ENCODE assay signal across 13 cellular contexts in the genomic region with DNA sequence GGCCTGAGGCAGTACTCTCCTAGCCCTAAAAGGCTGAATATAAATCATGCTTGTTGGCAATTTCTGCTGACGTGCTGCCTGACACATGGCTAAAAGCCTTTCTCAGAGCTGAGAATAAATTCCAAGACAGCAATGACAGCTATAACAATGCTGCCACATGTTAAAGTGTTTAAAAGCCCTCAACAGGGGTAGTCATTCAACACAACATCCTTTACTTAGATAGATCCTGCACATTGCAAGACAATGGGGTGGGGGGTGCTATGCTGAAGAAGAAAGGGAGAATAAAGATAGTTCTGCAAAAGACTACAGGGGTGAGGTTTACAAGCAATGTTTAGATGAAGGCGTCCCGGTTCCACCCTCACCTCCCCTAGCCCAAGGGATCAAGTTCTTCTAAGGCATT.
"Had no signal": no experiment of that assay in that cellular context is flagged by ENCODE, and none has a peak within 500 bp of the region (broad histone marks: within the 10 kb centered on the region; RNA-seq: fewer than 3 reads in every experiment).

No MANE protein-coding gene starts in this region.

- FAIRE-seq: astrocyte had no signal

- H3K4me3 Mint-ChIP-seq: activated naive CD8-positive, alpha-beta T cell treated with anti-CD3 and anti-CD28 coated beads for 36 hours; memory B cell; nephron; stimulated activated naive CD8-positive, alpha-beta T cell treated with anti-CD3 and anti-CD28 coated beads, Interleukin-15, Interleukin-2, amounts not matched to agents 100 ng/mL and 50 ng/mL, for 24 hours had no signal

- H3K36me3 Mint-ChIP-seq: activated naive CD8-positive, alpha-beta T cell treated with anti-CD3 and anti-CD28 coated beads for 36 hours; memory B cell had no signal

- H3K4me3 ChIP-seq: colonic mucosa, dorsolateral prefrontal cortex, hepatocyte, tibial artery had no signal

- H3K4me1 ChIP-seq: breast epithelium, colonic mucosa had no signal

- H3K27me3 ChIP-seq: breast epithelium, colonic mucosa, hepatocyte, tibial artery had no signal

- H3K9me3 Mint-ChIP-seq: activated naive CD8-positive, alpha-beta T cell treated with anti-CD3 and anti-CD28 coated beads for 36 hours; memory B cell; nephron; stimulated activated naive CD8-positive, alpha-beta T cell treated with anti-CD3 and anti-CD28 coated beads, Interleukin-15, Interleukin-2, amounts not matched to agents 100 ng/mL and 50 ng/mL, for 24 hours had no signal

- DNase-seq: activated naive CD8-positive, alpha-beta T cell treated with anti-CD3 and anti-CD28 coated beads for 36 hours; activated T-cell treated with anti-CD3 and anti-CD28 coated beads, Interleukin-2, amount 50 U/mL, for 1 hour; colonic mucosa; dorsolateral prefrontal cortex; stimulated activated CD4-positive, alpha-beta T cell treated with anti-CD3 and anti-CD28 coated beads, Interleukin-1b, Interleukin-23, amount 100 ng/mL, for 48 hours; T-helper 9 cell; tibial artery had no signal

- H3K4me2 ChIP-seq: hepatocyte had no signal

- H3K27me3 Mint-ChIP-seq: activated naive CD8-positive, alpha-beta T cell treated with anti-CD3 and anti-CD28 coated beads for 36 hours; stimulated activated naive CD8-positive, alpha-beta T cell treated with anti-CD3 and anti-CD28 coated beads, Interleukin-15, Interleukin-2, amounts not matched to agents 100 ng/mL and 50 ng/mL, for 24 hours had no signal

- H3K27ac Mint-ChIP-seq: activated naive CD8-positive, alpha-beta T cell treated with anti-CD3 and anti-CD28 coated beads for 36 hours; memory B cell; stimulated activated naive CD8-positive, alpha-beta T cell treated with anti-CD3 and anti-CD28 coated beads, Interleukin-15, Interleukin-2, amounts not matched to agents 100 ng/mL and 50 ng/mL, for 24 hours had no signal

- H3K9me3 ChIP-seq: breast epithelium, colonic mucosa, tibial artery had no signal

- H2AFZ ChIP-seq: hepatocyte had no signal

- H3K4me1 Mint-ChIP-seq: memory B cell had no signal

- H3K27ac ChIP-seq: colonic mucosa, dorsolateral prefrontal cortex, hepatocyte, tibial artery had no signal

- H3K36me3 ChIP-seq: breast epithelium, colonic mucosa, tibial artery had no signal
